ENCODE assay signal across 10 cellular contexts in genomic region chr1:21931171-21932093, GRCh38. TPM values are rescaled to one million over a fixed set of nuclear protein-coding genes. Genes with fewer than 3 reads are reported as not detected.
A peak's percentile ranks its signal among the peaks of the same experiment; 100 is the strongest.
DNase-seq lines count a peak whose midpoint lies in the region; ATAC-seq and TF ChIP-seq lines count a peak whose summit lies in the region.
"Had no signal": no experiment of that assay in that cellular context is flagged by ENCODE, and none has a peak within 500 bp of the region (broad histone marks: within the 10 kb centered on the region; RNA-seq: fewer than 3 reads in every experiment).

No MANE protein-coding gene starts in this region.

- peak overlapping the region; percentile 26 for H3K4me3 ChIP-seq in suprapubic skin

- ATAC-seq in HG03342 (IDR thresholded peaks at IDR 0.05; ENCODE audit: unreplicated experiment) (no peak), HG02759 (IDR thresholded peaks at IDR 0.05; ENCODE audit: unreplicated experiment) (no peak)
- ATAC-seq: activated CD4-positive, CD25-positive, alpha-beta regulatory T cell treated with anti-CD3 and anti-CD28 coated beads, Interleukin-2, amount 50 U/mL, for 24 hours had no signal

- H3K4me1 ChIP-seq in suprapubic skin = peaks cover 85% of the 10 kb centered on the region

- 53% methylated on average over 6 of the region's 16 CpGs for WGBS in suprapubic skin

- peak; percentile 64 for TF ChIP-seq EP300 in suprapubic skin (IDR thresholded peaks at IDR 0.05)

- DNase-seq in HS-27A (ENCODE audit: low read depth) = peak; percentile 94
- DNase-seq in T47D (ENCODE audit: low read depth in 1 of 2, low spot score in 1 of 2) = peak; percentile 38 to 51
- peak; percentile 94 for DNase-seq in kidney tubule cell (ENCODE audit: low spot score)
- peak in 1 of 2 donors; percentile 94 for DNase-seq in suprapubic skin (ENCODE audit: low spot score in 2 of 2)
- DNase-seq in hippocampal formation (lab: John Stamatoyannopoulos, UW) = no peak
- DNase-seq in ecto neural progenitor cell (ENCODE audit: low spot score) = no peak
- DNase-seq: head of caudate nucleus had no signal

- in situ Hi-C loops in T47D (cut with HindIII; ENCODE audit: low pct_unique_long_range_greater_than_20kb, low sequenced_read_pairs) = no loop called here

- H3K27me3 ChIP-seq in suprapubic skin = no peaks in the 10 kb centered on the region

- H3K9me3 ChIP-seq in suprapubic skin = no peaks in the 10 kb centered on the region

- TF ChIP-seq CTCF in suprapubic skin (IDR thresholded peaks at IDR 0.05) = no peak

- H3K36me3 ChIP-seq in suprapubic skin = no peaks in the 10 kb centered on the region

- no peak for TF ChIP-seq POLR2A in suprapubic skin (IDR thresholded peaks at IDR 0.05)

- H3K27ac ChIP-seq in suprapubic skin = peak overlapping the region; percentile 90

RNA-seq across cellular contexts. Expression of gene HSPG2, which starts 5.7 kb away (rescaled TPM):
- total RNA-seq in suprapubic skin = 100 to 1,000 TPM in 3 of 4 donors, 10 to 100 TPM in 1; 97.5 to 164 (median 131) TPM

RNA-seq across cellular contexts. Expression of gene CELA3B, which starts 45.4 kb away (rescaled TPM):
- total RNA-seq in suprapubic skin = not detected

Comparison
In these comparisons a context has a peak if more than half of its experiments do, and no peak if none do; other contexts are left out.
1. DNase-seq: peak in HS-27A (single experiment), T47D (2 of 2) and kidney tubule cell (single experiment); none in hippocampal formation (0 of 2) and ecto neural progenitor cell (single experiment).